9 cellular contexts compared by ENCODE assay signal in the genomic region with DNA sequence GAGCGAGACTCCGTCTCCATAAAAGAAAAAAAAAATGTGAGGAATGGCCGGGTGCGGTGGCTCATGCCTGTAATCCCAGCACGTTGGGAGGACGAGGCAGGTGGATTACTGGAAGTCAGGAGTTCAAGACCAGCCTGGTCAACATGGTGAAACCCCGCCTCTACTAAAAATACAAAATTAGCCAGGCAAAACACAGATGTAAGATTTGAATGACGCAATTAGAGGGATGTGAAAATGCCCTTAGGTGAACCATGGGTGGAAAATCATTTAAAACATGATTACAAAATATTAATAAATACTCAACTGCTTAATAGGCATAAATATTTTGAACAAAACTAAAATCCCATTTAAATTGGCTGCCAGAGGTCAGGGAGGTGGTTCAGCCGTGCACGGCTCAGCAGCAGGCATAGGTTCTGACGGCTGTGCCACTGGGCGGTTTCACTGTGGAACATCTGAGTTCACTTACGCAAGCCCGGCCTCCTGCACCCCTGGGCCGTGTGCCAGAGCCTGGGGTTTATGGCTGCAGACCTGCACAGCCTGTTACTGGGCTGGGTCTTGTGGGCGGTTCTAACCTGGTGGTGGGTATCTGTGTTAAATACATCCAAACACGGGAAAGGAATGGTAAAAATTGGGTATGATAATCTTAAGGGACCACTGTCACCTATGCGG. TPM values are rescaled to one million over a fixed set of nuclear protein-coding genes. Genes with fewer than 3 reads are reported as not detected.
DNase-seq lines count a peak whose midpoint lies in the region; ATAC-seq and TF ChIP-seq lines count a peak whose summit lies in the region.
"Had no signal": no experiment of that assay in that cellular context is flagged by ENCODE, and none has a peak within 500 bp of the region (broad histone marks: within the 10 kb centered on the region; RNA-seq: fewer than 3 reads in every experiment).

No MANE protein-coding gene starts in this region.

- no peak overlapping the region for H3K27ac ChIP-seq in right cardiac atrium (ENCODE audit: low read length)
- H3K27ac ChIP-seq in foreskin keratinocyte: no peak overlapping the region
- H3K27ac ChIP-seq: heart right ventricle had no signal

- DNase-seq in DMS53 treated with DMSO at 0.1 percent for 48 hours (lab: John Stamatoyannopoulos, UW; ENCODE audit: unreplicated experiment): peak; percentile 20
- peak; percentile 43 to 65 for DNase-seq in NCI-H524 (lab: John Stamatoyannopoulos, UW)
- DNase-seq in right cardiac atrium: peak in 2 of 3 donors; percentile 34 to 46
- DNase-seq in stimulated activated CD4-positive, alpha-beta T cell treated with anti-CD3 and anti-CD28 coated beads, Interleukin-4, amount 100 ng/mL, for 4 hours: no peak
- no peak for DNase-seq in foreskin keratinocyte
- no peak for DNase-seq in NCI-H510A treated with DMSO at 0.1 percent for 48 hours (lab: John Stamatoyannopoulos, UW)
- no peak for DNase-seq in mucosa of gallbladder (ENCODE audit: low spot score)

- H3K4me1 ChIP-seq in right cardiac atrium (ENCODE audit: control insufficient read depth, insufficient read depth, low read length) (no peaks in the 10 kb centered on the region), foreskin keratinocyte (peaks cover 5% of the 10 kb centered on the region)

- WGBS in right cardiac atrium: 85% methylated on average over 18 of the region's 18 CpGs

- intact Hi-C loops in right cardiac atrium (cut with DNase I): no loop called here

- H3K9me3 ChIP-seq in right cardiac atrium (ENCODE audit: control insufficient read depth, low read length): no peaks in the 10 kb centered on the region
- H3K9me3 ChIP-seq: heart right ventricle had no signal

- H3K27me3 ChIP-seq in right cardiac atrium (ENCODE audit: control insufficient read depth, insufficient read depth) (no peaks in the 10 kb centered on the region), foreskin keratinocyte (no peaks in the 10 kb centered on the region)

- no peak for TF ChIP-seq CTCF in foreskin keratinocyte (conservative IDR thresholded peaks at IDR 0.05)

- peak; percentile 49 for ATAC-seq in HG02588 (IDR thresholded peaks at IDR 0.05; ENCODE audit: unreplicated experiment)
- ATAC-seq in right cardiac atrium: peak in 1 of 2 donors; percentile 35
- no peak for ATAC-seq in foreskin keratinocyte

- no peak overlapping the region for H3K4me3 ChIP-seq in right cardiac atrium (ENCODE audit: low read length)
- H3K4me3 ChIP-seq: heart right ventricle had no signal

RNA-seq across cellular contexts. Expression of a gene that starts 21.1 kb away (rescaled TPM):
- total RNA-seq in right cardiac atrium (1 to 10 TPM; 4.3 to 6.9 (median 5.6) TPM), foreskin keratinocyte (10.1 and 10.8 TPM in 2 replicates), mucosa of gallbladder (3.6 TPM)
- polyA plus RNA-seq in right cardiac atrium (13.0 TPM), foreskin keratinocyte (13.9 and 14.4 TPM in 2 replicates)

RNA-seq across cellular contexts. Expression of a gene that starts 23.7 kb away (rescaled TPM):
- total RNA-seq in right cardiac atrium (1 to 10 TPM; 7.8 to 9.9 (median 8.2) TPM), foreskin keratinocyte (13.6 and 15.8 TPM in 2 replicates), mucosa of gallbladder (8.2 TPM)
- polyA plus RNA-seq in right cardiac atrium (5.2 TPM), foreskin keratinocyte (7.5 and 10.1 TPM in 2 replicates)

RNA-seq across cellular contexts. Expression of a gene that starts 33.3 kb away (rescaled TPM):
- total RNA-seq in right cardiac atrium (10 to 100 TPM; 21.0 to 29.6 (median 24.2) TPM), foreskin keratinocyte (45.2 and 46.3 TPM in 2 replicates), mucosa of gallbladder (50.8 TPM)
- polyA plus RNA-seq in right cardiac atrium (26.6 TPM), foreskin keratinocyte (45.9 and 54.3 TPM in 2 replicates)

RNA-seq across cellular contexts. Expression of a gene that starts 41.7 kb away (rescaled TPM):
- total RNA-seq in right cardiac atrium (10 to 100 TPM in 1 of 4 donors, 1 to 10 TPM in 3; 8.3 to 10.9 (median 8.6) TPM), foreskin keratinocyte (25.3 and 26.5 TPM in 2 replicates), mucosa of gallbladder (8.9 TPM)
- polyA plus RNA-seq in right cardiac atrium (12.1 TPM), foreskin keratinocyte (20.5 and 23.1 TPM in 2 replicates)

Comparison
In these comparisons a context has a peak if more than half of its experiments do, and no peak if none do; other contexts are left out.
1. DNase-seq: peak in DMS53 treated with DMSO at 0.1 percent for 48 hours (single experiment), NCI-H524 (2 of 2) and right cardiac atrium (2 of 3); none in stimulated activated CD4-positive, alpha-beta T cell treated with anti-CD3 and anti-CD28 coated beads, Interleukin-4, amount 100 ng/mL, for 4 hours (0 of 2), foreskin keratinocyte (0 of 2), NCI-H510A treated with DMSO at 0.1 percent for 48 hours (single experiment) and mucosa of gallbladder (single experiment).